Comparison of ENCODE assay signal across 27 cellular contexts in genomic region chr17:72865954-72866353, GRCh38.
"Had no signal": no experiment of that assay in that cellular context is flagged by ENCODE, and none has a peak within 500 bp of the region (broad histone marks: within the 10 kb centered on the region; RNA-seq: fewer than 3 reads in every experiment).

No MANE protein-coding gene starts in this region.

- FAIRE-seq: colon, endometrium, endothelial cell of umbilical vein had no signal

- H3K27ac Mint-ChIP-seq: activated CD4-positive, alpha-beta memory T cell treated with anti-CD3 and anti-CD28 coated beads for 36 hours; activated naive CD4-positive, alpha-beta T cell treated with anti-CD3 and anti-CD28 coated beads for 36 hours; activated naive CD4-positive, alpha-beta T cell treated with anti-CD3 and anti-CD28 coated beads, Interleukin-2, amount 50 U/mL, for 24 hours; activated naive CD8-positive, alpha-beta T cell treated with anti-CD3 and anti-CD28 coated beads for 36 hours; activated naive CD8-positive, alpha-beta T cell treated with anti-CD3 and anti-CD28 coated beads, Interleukin-2, amount 50 U/mL, for 24 hours; activated T-cell treated with anti-CD3 and anti-CD28 coated beads, Interleukin-2, amount 50 U/mL, for 24 hours; effector memory CD8-positive, alpha-beta T cell had no signal

- H3K9me3 Mint-ChIP-seq: activated CD4-positive, alpha-beta memory T cell treated with anti-CD3 and anti-CD28 coated beads for 36 hours; activated naive CD4-positive, alpha-beta T cell treated with anti-CD3 and anti-CD28 coated beads for 36 hours; activated naive CD4-positive, alpha-beta T cell treated with anti-CD3 and anti-CD28 coated beads, Interleukin-2, amount 50 U/mL, for 24 hours; activated naive CD8-positive, alpha-beta T cell treated with anti-CD3 and anti-CD28 coated beads, Interleukin-2, amount 50 U/mL, for 24 hours; activated T-cell treated with anti-CD3 and anti-CD28 coated beads, Interleukin-2, amount 50 U/mL, for 24 hours; effector memory CD8-positive, alpha-beta T cell had no signal

- ATAC-seq: activated naive CD8-positive, alpha-beta T cell treated with anti-CD3 and anti-CD28 coated beads, Interleukin-2, amount 50 U/mL, for 24 hours; body of pancreas; effector memory CD8-positive, alpha-beta T cell; gastroesophageal sphincter had no signal

- H3K27me3 Mint-ChIP-seq: activated CD4-positive, alpha-beta memory T cell treated with anti-CD3 and anti-CD28 coated beads for 36 hours; activated naive CD4-positive, alpha-beta T cell treated with anti-CD3 and anti-CD28 coated beads, Interleukin-2, amount 50 U/mL, for 24 hours; activated naive CD8-positive, alpha-beta T cell treated with anti-CD3 and anti-CD28 coated beads for 36 hours; activated naive CD8-positive, alpha-beta T cell treated with anti-CD3 and anti-CD28 coated beads, Interleukin-2, amount 50 U/mL, for 24 hours; activated T-cell treated with anti-CD3 and anti-CD28 coated beads, Interleukin-2, amount 50 U/mL, for 24 hours; effector memory CD8-positive, alpha-beta T cell had no signal

- H3K36me3 ChIP-seq: adrenal gland, esophagus squamous epithelium, gastroesophageal sphincter had no signal

- H3K27ac ChIP-seq: adrenal gland, body of pancreas, epithelial cell of prostate, esophagus squamous epithelium, gastroesophageal sphincter had no signal

- DNase-seq: activated CD4-positive, alpha-beta memory T cell treated with anti-CD3 and anti-CD28 coated beads for 36 hours; activated CD4-positive, alpha-beta T cell treated with anti-CD3 and anti-CD28 coated beads for 1 hour; activated CD4-positive, alpha-beta T cell treated with anti-CD3 and anti-CD28 coated beads for 4 hours; activated CD8-positive, alpha-beta memory T cell treated with anti-CD3 and anti-CD28 coated beads, Interleukin-2, amount 50 U/mL, for 48 hours; activated effector memory CD4-positive, alpha-beta T cell treated with anti-CD3 and anti-CD28 coated beads, Interleukin-2, amount 50 U/mL, for 16 hours; activated naive CD4-positive, alpha-beta T cell treated with anti-CD3 and anti-CD28 coated beads for 36 hours; activated naive CD8-positive, alpha-beta T cell treated with anti-CD3 and anti-CD28 coated beads for 36 hours; activated naive CD8-positive, alpha-beta T cell treated with anti-CD3 and anti-CD28 coated beads, Interleukin-2, amount 50 U/mL, for 24 hours; activated T-cell treated with anti-CD3 and anti-CD28 coated beads for 4 hours; activated T-cell treated with anti-CD3 and anti-CD28 coated beads, Interleukin-2, amount 50 U/mL, for 24 hours; adrenal gland; amygdala; aorta; body of pancreas; caudate nucleus; cortex of kidney; dermis blood vessel endothelial cell; effector CD4-positive, alpha-beta T cell; effector memory CD8-positive, alpha-beta T cell; esophagus squamous epithelium; foreskin melanocyte had no signal

- H3K4me3 ChIP-seq: adrenal gland, body of pancreas, esophagus squamous epithelium, gastroesophageal sphincter had no signal

- H3K9me3 ChIP-seq: adrenal gland, body of pancreas, esophagus squamous epithelium, gastroesophageal sphincter had no signal

- H3K4me1 ChIP-seq: adrenal gland, body of pancreas, esophagus squamous epithelium, gastroesophageal sphincter had no signal

- H3K27me3 ChIP-seq: adrenal gland, body of pancreas, esophagus squamous epithelium, gastroesophageal sphincter had no signal

- H3K4me3 Mint-ChIP-seq: activated CD4-positive, alpha-beta memory T cell treated with anti-CD3 and anti-CD28 coated beads for 36 hours; activated naive CD4-positive, alpha-beta T cell treated with anti-CD3 and anti-CD28 coated beads for 36 hours; activated naive CD4-positive, alpha-beta T cell treated with anti-CD3 and anti-CD28 coated beads, Interleukin-2, amount 50 U/mL, for 24 hours; activated naive CD8-positive, alpha-beta T cell treated with anti-CD3 and anti-CD28 coated beads for 36 hours; activated naive CD8-positive, alpha-beta T cell treated with anti-CD3 and anti-CD28 coated beads, Interleukin-2, amount 50 U/mL, for 24 hours; activated T-cell treated with anti-CD3 and anti-CD28 coated beads, Interleukin-2, amount 50 U/mL, for 24 hours; effector memory CD8-positive, alpha-beta T cell had no signal

- H3K4me1 Mint-ChIP-seq: activated naive CD4-positive, alpha-beta T cell treated with anti-CD3 and anti-CD28 coated beads, Interleukin-2, amount 50 U/mL, for 24 hours had no signal
